Comparison of ENCODE assay signal across 26 cellular contexts in genomic region chr22:26685601-26686000, GRCh38.
"Had no signal": no experiment of that assay in that cellular context is flagged by ENCODE, and none has a peak within 500 bp of the region (broad histone marks: within the 10 kb centered on the region; RNA-seq: fewer than 3 reads in every experiment).

No MANE protein-coding gene starts in this region.

- H3K27me3 ChIP-seq: body of pancreas, esophagus squamous epithelium, gastroesophageal sphincter, heart right ventricle had no signal

- ATAC-seq: activated CD4-positive, alpha-beta T cell treated with anti-CD3 and anti-CD28 coated beads for 36 hours; activated CD8-positive, alpha-beta memory T cell treated with anti-CD3 and anti-CD28 coated beads, Interleukin-2, amount 10 ng/mL, durations not matched to agents 7 days and 5 days; activated CD8-positive, alpha-beta T cell treated with anti-CD3 and anti-CD28 coated beads, Interleukin-2, amount 10 ng/mL, durations not matched to agents 7 days and 5 days; body of pancreas; gastroesophageal sphincter; heart right ventricle had no signal

- H3K9me3 Mint-ChIP-seq: activated CD4-positive, alpha-beta memory T cell treated with anti-CD3 and anti-CD28 coated beads for 36 hours; activated CD4-positive, alpha-beta T cell treated with anti-CD3 and anti-CD28 coated beads, Interleukin-2, amount 10 ng/mL, durations not matched to agents 24 days and 14 days; activated T-helper 2 cell treated with anti-CD3 and anti-CD28 coated beads, Interferon-gamma antibody, Interleukin-2, Interleukin-4, amounts not matched to agents 10 μg/mL and 5 μg/mL and 100 μg/mL, durations not matched to agents 14 hours and 24 hours and 36 hours had no signal

- H3K27ac Mint-ChIP-seq: activated CD4-positive, alpha-beta memory T cell treated with anti-CD3 and anti-CD28 coated beads for 36 hours; activated CD4-positive, alpha-beta T cell treated with anti-CD3 and anti-CD28 coated beads for 36 hours; activated CD4-positive, alpha-beta T cell treated with anti-CD3 and anti-CD28 coated beads, Interleukin-2, amount 10 ng/mL, durations not matched to agents 24 days and 14 days; activated CD8-positive, alpha-beta memory T cell treated with anti-CD3 and anti-CD28 coated beads, Interleukin-2, amount 10 ng/mL, durations not matched to agents 7 days and 5 days; activated CD8-positive, alpha-beta T cell treated with anti-CD3 and anti-CD28 coated beads, Interleukin-2, amount 10 ng/mL, durations not matched to agents 7 days and 5 days; activated naive CD8-positive, alpha-beta T cell; activated T-helper 2 cell treated with anti-CD3 and anti-CD28 coated beads, Interferon-gamma antibody, Interleukin-2, Interleukin-4, amounts not matched to agents 10 μg/mL and 5 μg/mL and 100 μg/mL, durations not matched to agents 14 hours and 24 hours and 36 hours had no signal

- H3K4me1 ChIP-seq: body of pancreas had no signal

- H3K9me3 ChIP-seq: body of pancreas, esophagus squamous epithelium, gastroesophageal sphincter had no signal

- H3K4me3 Mint-ChIP-seq: activated CD4-positive, alpha-beta memory T cell treated with anti-CD3 and anti-CD28 coated beads for 36 hours; activated CD4-positive, alpha-beta T cell treated with anti-CD3 and anti-CD28 coated beads for 36 hours; activated CD4-positive, alpha-beta T cell treated with anti-CD3 and anti-CD28 coated beads, Interleukin-2, amount 10 ng/mL, durations not matched to agents 24 days and 14 days; activated CD8-positive, alpha-beta memory T cell treated with anti-CD3 and anti-CD28 coated beads, Interleukin-2, amount 10 ng/mL, durations not matched to agents 7 days and 5 days; activated CD8-positive, alpha-beta T cell treated with anti-CD3 and anti-CD28 coated beads, Interleukin-2, amount 10 ng/mL, durations not matched to agents 7 days and 5 days; activated naive CD8-positive, alpha-beta T cell had no signal

- H3K27ac ChIP-seq: body of pancreas, epithelial cell of prostate, esophagus squamous epithelium, gastroesophageal sphincter, heart right ventricle had no signal

- H3K4me3 ChIP-seq: body of pancreas, esophagus squamous epithelium, gastroesophageal sphincter, heart right ventricle had no signal

- DNase-seq: activated CD4-positive, alpha-beta memory T cell treated with anti-CD3 and anti-CD28 coated beads for 36 hours; activated CD4-positive, alpha-beta T cell treated with anti-CD3 and anti-CD28 coated beads for 36 hours; activated CD4-positive, alpha-beta T cell treated with anti-CD3 and anti-CD28 coated beads, Interleukin-2, amount 10 ng/mL, durations not matched to agents 24 days and 14 days; activated CD4-positive, CD25-positive, alpha-beta regulatory T cell; activated CD4-positive, CD25-positive, alpha-beta regulatory T cell treated with anti-CD3 and anti-CD28 coated beads, Interleukin-2, amount 50 U/mL, for 72 hours; activated CD8-positive, alpha-beta memory T cell treated with anti-CD3 and anti-CD28 coated beads, Interleukin-2, amount 10 ng/mL, durations not matched to agents 7 days and 5 days; activated CD8-positive, alpha-beta memory T cell treated with anti-CD3 and anti-CD28 coated beads, Interleukin-2, amount 50 U/mL, for 4 hours; activated CD8-positive, alpha-beta T cell treated with anti-CD3 and anti-CD28 coated beads, Interleukin-2, amount 10 ng/mL, durations not matched to agents 7 days and 5 days; activated effector memory CD4-positive, alpha-beta T cell treated with anti-CD3 and anti-CD28 coated beads, Interleukin-2, amount 50 U/mL, for 16 hours; activated naive CD4-positive, alpha-beta T cell treated with anti-CD3 and anti-CD28 coated beads, Interleukin-2, amount 50 U/mL, for 16 hours; activated T-cell treated with anti-CD3 and anti-CD28 coated beads, Interleukin-2, amount 50 U/mL, for 1 hour; amygdala; aorta; body of pancreas; caudate nucleus; cortex of kidney; dermis blood vessel endothelial cell; effector CD4-positive, alpha-beta T cell; esophagus squamous epithelium; foreskin melanocyte; heart right ventricle; T-helper 2 cell had no signal

- H3K27me3 Mint-ChIP-seq: activated CD4-positive, alpha-beta memory T cell treated with anti-CD3 and anti-CD28 coated beads for 36 hours; activated CD4-positive, alpha-beta T cell treated with anti-CD3 and anti-CD28 coated beads for 36 hours; activated CD4-positive, alpha-beta T cell treated with anti-CD3 and anti-CD28 coated beads, Interleukin-2, amount 10 ng/mL, durations not matched to agents 24 days and 14 days; activated CD8-positive, alpha-beta memory T cell treated with anti-CD3 and anti-CD28 coated beads, Interleukin-2, amount 10 ng/mL, durations not matched to agents 7 days and 5 days; activated naive CD8-positive, alpha-beta T cell had no signal
